In genomic region chr17:45483591-45483990, GRCh38 we compare ENCODE assay signal across 7 cellular contexts. TPM values are rescaled to one million over a fixed set of nuclear protein-coding genes. Genes with fewer than 3 reads are reported as not detected.
A peak's percentile ranks its signal among the peaks of the same experiment; 100 is the strongest.
DNase-seq lines count a peak whose midpoint lies in the region; ATAC-seq and TF ChIP-seq lines count a peak whose summit lies in the region.
"Not testable (repeated sequence)": the region's sequence is repeated elsewhere in the genome, so short reads cannot be mapped to it uniquely, and the experiment has no call there.

No MANE protein-coding gene starts in this region.

- 71% methylated on average over 2 of the region's 4 CpGs; no CpG with 5 or more reads in 1 of the 2 donors for WGBS in transverse colon (ENCODE audit: low coverage in 1 of 2), 2 donors

- not testable (repeated sequence) for TF ChIP-seq POLR2A in transverse colon (IDR thresholded peaks at IDR 0.05)

- BruUV-seq in PC-3 (replicated peaks; lab: Mats Ljungman, UMichigan): TSS peak; percentile 22

- H3K36me3 Mint-ChIP-seq in activated T-cell treated with anti-CD3 and anti-CD28 coated beads, Interleukin-2, amount 50 U/mL, for 24 hours (ENCODE audit: low read depth): peaks cover 11% of the 10 kb centered on the region
- peaks cover 41% of the 10 kb centered on the region for H3K36me3 Mint-ChIP-seq in dendritic cell treated with granulocyte-macrophage colony-stimulating factor and Interleukin-4, amounts not matched to agents 40 ng/mL and 50 ng/mL, for 4 days (ENCODE audit: low read depth)
- H3K36me3 Mint-ChIP-seq in glutamatergic neuron (ENCODE audit: unreplicated experiment); neural crest cell (ENCODE audit: low read depth): not testable (repeated sequence)

- H3K36me3 ChIP-seq in PC-3 (ENCODE audit: low read depth, low read length); transverse colon: not testable (repeated sequence)

- intact Hi-C loops in PC-3 (cut with micrococcal nuclease); dendritic cell treated with granulocyte-macrophage colony-stimulating factor and Interleukin-4, amounts not matched to agents 40 ng/mL and 50 ng/mL, for 4 days (cut with micrococcal nuclease); transverse colon (cut with DNase I; ENCODE audit: low total_unique reads): not testable (repeated sequence)

- not testable (repeated sequence) for H3K9ac ChIP-seq in PC-3 (ENCODE audit: low read length)

- H3K4me1 Mint-ChIP-seq in activated T-cell treated with anti-CD3 and anti-CD28 coated beads, Interleukin-2, amount 50 U/mL, for 24 hours (ENCODE audit: low read depth): peaks cover 22% of the 10 kb centered on the region
- H3K4me1 Mint-ChIP-seq in dendritic cell treated with granulocyte-macrophage colony-stimulating factor and Interleukin-4, amounts not matched to agents 40 ng/mL and 50 ng/mL, for 4 days (ENCODE audit: low read depth): peaks cover 35% of the 10 kb centered on the region
- peaks cover 16% of the 10 kb centered on the region for H3K4me1 Mint-ChIP-seq in glutamatergic neuron (ENCODE audit: low read depth, unreplicated experiment)
- not testable (repeated sequence) for H3K4me1 Mint-ChIP-seq in neural crest cell

- not testable (repeated sequence) for TF ChIP-seq CTCF in PC-3 (conservative IDR thresholded peaks at IDR 0.05; ENCODE audit: low read depth, low read length); glutamatergic neuron (IDR thresholded peaks at IDR 0.05; ENCODE audit: partially characterized antibody, unreplicated experiment); neural crest cell (conservative IDR thresholded peaks at IDR 0.05); transverse colon (IDR thresholded peaks at IDR 0.05)

- H3K9me3 ChIP-seq in PC-3 (ENCODE audit: low read length); transverse colon: not testable (repeated sequence)

- H3K27me3 Mint-ChIP-seq in activated T-cell treated with anti-CD3 and anti-CD28 coated beads, Interleukin-2, amount 50 U/mL, for 24 hours; dendritic cell treated with granulocyte-macrophage colony-stimulating factor and Interleukin-4, amounts not matched to agents 40 ng/mL and 50 ng/mL, for 4 days; glutamatergic neuron (ENCODE audit: unreplicated experiment); neural crest cell (ENCODE audit: low read depth): not testable (repeated sequence)

- H2AFZ ChIP-seq in PC-3 (ENCODE audit: low read length): not testable (repeated sequence)

- not testable (repeated sequence) for DNase-seq in PC-3; activated T-cell treated with anti-CD3 and anti-CD28 coated beads, Interleukin-2, amount 50 U/mL, for 24 hours; glutamatergic neuron; left lobe of liver (ENCODE audit: low spot score); neural crest cell (ENCODE audit: low read depth, low spot score); transverse colon

- H3K4me2 ChIP-seq in PC-3 (ENCODE audit: low read length): not testable (repeated sequence)

- not testable (repeated sequence) for H3K9me3 Mint-ChIP-seq in activated T-cell treated with anti-CD3 and anti-CD28 coated beads, Interleukin-2, amount 50 U/mL, for 24 hours; dendritic cell treated with granulocyte-macrophage colony-stimulating factor and Interleukin-4, amounts not matched to agents 40 ng/mL and 50 ng/mL, for 4 days; glutamatergic neuron (ENCODE audit: unreplicated experiment); neural crest cell

- not testable (repeated sequence) for TF ChIP-seq EP300 in transverse colon (IDR thresholded peaks at IDR 0.05; ENCODE audit: low read depth)

- H3K4me3 ChIP-seq in PC-3 (ENCODE audit: low read length); transverse colon: not testable (repeated sequence)

- in situ Hi-C loops in transverse colon (cut with MboI; ENCODE audit: low pct_ligation_motif_present in 1 of 4, low pct_unique_long_range_greater_than_20kb in 1 of 4, low sequenced_read_pairs in 3 of 4): not testable (repeated sequence)

- H3K4me1 ChIP-seq in PC-3 (ENCODE audit: insufficient read depth, low read length): peaks cover 31% of the 10 kb centered on the region
- H3K4me1 ChIP-seq in transverse colon: peaks cover 3 to 37% (median 24%) of the 10 kb centered on the region in 4 donors

- H3K27me3 ChIP-seq in PC-3 (ENCODE audit: low read length); transverse colon: not testable (repeated sequence)

- H3K4me3 Mint-ChIP-seq in activated T-cell treated with anti-CD3 and anti-CD28 coated beads, Interleukin-2, amount 50 U/mL, for 24 hours; dendritic cell treated with granulocyte-macrophage colony-stimulating factor and Interleukin-4, amounts not matched to agents 40 ng/mL and 50 ng/mL, for 4 days; glutamatergic neuron (ENCODE audit: unreplicated experiment); neural crest cell: not testable (repeated sequence)

- H3K9me2 ChIP-seq in PC-3 (replicated peaks; ENCODE audit: low read length): not testable (repeated sequence)

- CTCF ChIA-PET in PC-3 (lab: Charles Lee): not testable (repeated sequence)

- H3K27ac Mint-ChIP-seq in activated T-cell treated with anti-CD3 and anti-CD28 coated beads, Interleukin-2, amount 50 U/mL, for 24 hours: peak overlapping the region; percentile 59
- peak overlapping the region; percentile 62 for H3K27ac Mint-ChIP-seq in dendritic cell treated with granulocyte-macrophage colony-stimulating factor and Interleukin-4, amounts not matched to agents 40 ng/mL and 50 ng/mL, for 4 days
- H3K27ac Mint-ChIP-seq in glutamatergic neuron (ENCODE audit: unreplicated experiment): peak overlapping the region; percentile 52
- H3K27ac Mint-ChIP-seq in neural crest cell (ENCODE audit: unreplicated experiment): peak overlapping the region; percentile 43

- H3K27ac ChIP-seq in PC-3 (ENCODE audit: low read length): not testable (repeated sequence)
- H3K27ac ChIP-seq in transverse colon: peak overlapping the region; percentile 55 to 67 (median 64)

- H4K20me1 ChIP-seq in PC-3 (ENCODE audit: low read length): not testable (repeated sequence)

- peaks cover 21% of the 10 kb centered on the region; the same call in 1 of the 2 replicates for H3K79me2 ChIP-seq in PC-3 (ENCODE audit: low read length)

- H3F3A ChIP-seq in PC-3 (ENCODE audit: low read length, unreplicated experiment): not testable (repeated sequence)

- POLR2A ChIA-PET in PC-3 (lab: Charles Lee; ENCODE audit: unreplicated experiment): not testable (repeated sequence)

- ATAC-seq in PC-3: not testable (repeated sequence)
- peak; percentile 20 for ATAC-seq in left lobe of liver

RNA-seq across cellular contexts. Expression of gene PLEKHM1, which starts 6.9 kb away (rescaled TPM):
- total RNA-seq in PC-3 (2014; rRNA removed) (15.8 and 20.8 TPM in 2 replicates), glutamatergic neuron (ENCODE audit: unreplicated experiment) (59.5 TPM), left lobe of liver (23.7 TPM), neural crest cell (19.5 and 25.0 TPM in 2 replicates), transverse colon (100 to 1,000 TPM in 1 of 4 donors, 10 to 100 TPM in 3; 43.6 to 111 (median 47.6) TPM)

RNA-seq across cellular contexts. Expression of gene ARHGAP27, which starts 50.9 kb away (rescaled TPM):
- total RNA-seq in PC-3 (2014; rRNA removed): 119 and 134 TPM in 2 replicates
- total RNA-seq in glutamatergic neuron (ENCODE audit: unreplicated experiment): 3.5 TPM
- 6.5 TPM for total RNA-seq in left lobe of liver
- total RNA-seq in neural crest cell: 1.4 and 2.5 TPM in 2 replicates
- total RNA-seq in transverse colon: 100 to 1,000 TPM; 194 to 489 (median 294) TPM

Comparison
In these comparisons a context has a peak if more than half of its experiments do, and no peak if none do; other contexts are left out.
1. RNA of gene ARHGAP27, which starts 50.9 kb away (total RNA-seq): 194 to 489 TPM in transverse colon and 119 to 134 TPM in PC-3; 6.5 TPM in left lobe of liver (single experiment), 3.5 TPM in glutamatergic neuron (single experiment) and 1.4 to 2.5 TPM in neural crest cell; every median in the first group is over 10 times any median in the second.
2. Peak in every context shown above with its lines, with median percentiles within 50 percentile points of each other: H3K27ac Mint-ChIP-seq.